In genomic region chr2:135299656-135300244, GRCh38 we compare ENCODE assay signal across 1 cellular context.
TF ChIP-seq lines count a peak whose summit lies in the region.

No MANE protein-coding gene starts in this region.

TF ChIP-seq in WTC11, 78 proteins besides CTCF, POLR2A, EP300 and RAD21 (continued from another document):
- TF ChIP-seq, protein P1, sequence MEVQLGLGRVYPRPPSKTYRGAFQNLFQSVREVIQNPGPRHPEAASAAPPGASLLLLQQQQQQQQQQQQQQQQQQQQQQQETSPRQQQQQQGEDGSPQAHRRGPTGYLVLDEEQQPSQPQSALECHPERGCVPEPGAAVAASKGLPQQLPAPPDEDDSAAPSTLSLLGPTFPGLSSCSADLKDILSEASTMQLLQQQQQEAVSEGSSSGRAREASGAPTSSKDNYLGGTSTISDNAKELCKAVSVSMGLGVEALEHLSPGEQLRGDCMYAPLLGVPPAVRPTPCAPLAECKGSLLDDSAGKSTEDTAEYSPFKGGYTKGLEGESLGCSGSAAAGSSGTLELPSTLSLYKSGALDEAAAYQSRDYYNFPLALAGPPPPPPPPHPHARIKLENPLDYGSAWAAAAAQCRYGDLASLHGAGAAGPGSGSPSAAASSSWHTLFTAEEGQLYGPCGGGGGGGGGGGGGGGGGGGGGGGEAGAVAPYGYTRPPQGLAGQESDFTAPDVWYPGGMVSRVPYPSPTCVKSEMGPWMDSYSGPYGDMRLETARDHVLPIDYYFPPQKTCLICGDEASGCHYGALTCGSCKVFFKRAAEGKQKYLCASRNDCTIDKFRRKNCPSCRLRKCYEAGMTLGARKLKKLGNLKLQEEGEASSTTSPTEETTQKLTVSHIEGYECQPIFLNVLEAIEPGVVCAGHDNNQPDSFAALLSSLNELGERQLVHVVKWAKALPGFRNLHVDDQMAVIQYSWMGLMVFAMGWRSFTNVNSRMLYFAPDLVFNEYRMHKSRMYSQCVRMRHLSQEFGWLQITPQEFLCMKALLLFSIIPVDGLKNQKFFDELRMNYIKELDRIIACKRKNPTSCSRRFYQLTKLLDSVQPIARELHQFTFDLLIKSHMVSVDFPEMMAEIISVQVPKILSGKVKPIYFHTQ (CRISPR knock-in tag; IDR thresholded peaks at IDR 0.05), result no peak
- TF ChIP-seq ZBTB21 (CRISPR knock-in tag; IDR thresholded peaks at IDR 0.05; ENCODE audit: borderline replicate concordance) (no peak), ZMAT4 (CRISPR knock-in tag; IDR thresholded peaks at IDR 0.05) (no peak)
- TF ChIP-seq, protein P2, sequence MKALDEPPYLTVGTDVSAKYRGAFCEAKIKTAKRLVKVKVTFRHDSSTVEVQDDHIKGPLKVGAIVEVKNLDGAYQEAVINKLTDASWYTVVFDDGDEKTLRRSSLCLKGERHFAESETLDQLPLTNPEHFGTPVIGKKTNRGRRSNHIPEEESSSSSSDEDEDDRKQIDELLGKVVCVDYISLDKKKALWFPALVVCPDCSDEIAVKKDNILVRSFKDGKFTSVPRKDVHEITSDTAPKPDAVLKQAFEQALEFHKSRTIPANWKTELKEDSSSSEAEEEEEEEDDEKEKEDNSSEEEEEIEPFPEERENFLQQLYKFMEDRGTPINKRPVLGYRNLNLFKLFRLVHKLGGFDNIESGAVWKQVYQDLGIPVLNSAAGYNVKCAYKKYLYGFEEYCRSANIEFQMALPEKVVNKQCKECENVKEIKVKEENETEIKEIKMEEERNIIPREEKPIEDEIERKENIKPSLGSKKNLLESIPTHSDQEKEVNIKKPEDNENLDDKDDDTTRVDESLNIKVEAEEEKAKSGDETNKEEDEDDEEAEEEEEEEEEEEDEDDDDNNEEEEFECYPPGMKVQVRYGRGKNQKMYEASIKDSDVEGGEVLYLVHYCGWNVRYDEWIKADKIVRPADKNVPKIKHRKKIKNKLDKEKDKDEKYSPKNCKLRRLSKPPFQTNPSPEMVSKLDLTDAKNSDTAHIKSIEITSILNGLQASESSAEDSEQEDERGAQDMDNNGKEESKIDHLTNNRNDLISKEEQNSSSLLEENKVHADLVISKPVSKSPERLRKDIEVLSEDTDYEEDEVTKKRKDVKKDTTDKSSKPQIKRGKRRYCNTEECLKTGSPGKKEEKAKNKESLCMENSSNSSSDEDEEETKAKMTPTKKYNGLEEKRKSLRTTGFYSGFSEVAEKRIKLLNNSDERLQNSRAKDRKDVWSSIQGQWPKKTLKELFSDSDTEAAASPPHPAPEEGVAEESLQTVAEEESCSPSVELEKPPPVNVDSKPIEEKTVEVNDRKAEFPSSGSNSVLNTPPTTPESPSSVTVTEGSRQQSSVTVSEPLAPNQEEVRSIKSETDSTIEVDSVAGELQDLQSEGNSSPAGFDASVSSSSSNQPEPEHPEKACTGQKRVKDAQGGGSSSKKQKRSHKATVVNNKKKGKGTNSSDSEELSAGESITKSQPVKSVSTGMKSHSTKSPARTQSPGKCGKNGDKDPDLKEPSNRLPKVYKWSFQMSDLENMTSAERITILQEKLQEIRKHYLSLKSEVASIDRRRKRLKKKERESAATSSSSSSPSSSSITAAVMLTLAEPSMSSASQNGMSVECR (CRISPR knock-in tag; IDR thresholded peaks at IDR 0.05; ENCODE audit: borderline replicate concordance), result no peak
